In the genomic region with DNA sequence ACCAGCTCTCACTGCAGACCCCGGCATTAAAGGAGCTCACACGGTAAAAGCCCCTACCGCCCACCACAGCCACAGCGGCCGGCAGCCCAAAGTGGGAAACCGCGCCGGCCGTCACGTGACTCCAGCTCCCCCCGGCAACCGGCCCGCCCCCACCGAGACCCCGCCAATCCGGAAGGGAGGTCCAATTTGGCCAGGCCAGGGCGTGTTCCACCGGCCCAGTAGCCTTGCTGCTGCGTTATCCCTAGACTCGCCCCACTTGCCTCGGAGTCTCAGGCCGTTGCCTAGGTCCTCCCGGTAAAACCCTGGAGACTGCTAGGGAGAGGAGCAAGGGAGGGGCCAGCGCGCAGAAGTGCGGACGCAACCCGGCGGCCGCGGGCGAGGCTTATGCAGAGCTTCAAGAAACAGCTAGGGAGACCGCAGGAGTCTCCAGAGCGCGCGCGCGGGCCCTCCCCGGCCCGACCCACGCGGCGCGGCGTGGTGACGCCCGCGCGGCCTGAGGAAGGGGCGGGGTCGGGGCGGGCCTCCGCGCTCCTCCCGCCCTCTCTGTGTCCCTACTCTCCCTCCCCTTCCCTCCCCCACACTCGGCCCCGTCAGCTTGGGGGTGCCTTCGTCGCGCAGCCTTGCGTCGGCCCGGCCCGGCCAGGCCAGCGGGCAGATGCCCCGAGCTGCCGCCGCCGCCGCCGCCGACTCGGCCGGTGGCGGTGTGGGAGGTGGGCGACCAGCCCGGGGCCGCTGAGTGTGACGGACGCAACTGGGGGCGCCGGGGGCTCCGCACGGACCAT, we compare ENCODE assay signal across 8 cellular contexts. TPM values are rescaled to one million over a fixed set of nuclear protein-coding genes. Genes with fewer than 3 reads are reported as not detected.
DNase-seq lines count a peak whose midpoint lies in the region; ATAC-seq and TF ChIP-seq lines count a peak whose summit lies in the region.

A gene with protein sequence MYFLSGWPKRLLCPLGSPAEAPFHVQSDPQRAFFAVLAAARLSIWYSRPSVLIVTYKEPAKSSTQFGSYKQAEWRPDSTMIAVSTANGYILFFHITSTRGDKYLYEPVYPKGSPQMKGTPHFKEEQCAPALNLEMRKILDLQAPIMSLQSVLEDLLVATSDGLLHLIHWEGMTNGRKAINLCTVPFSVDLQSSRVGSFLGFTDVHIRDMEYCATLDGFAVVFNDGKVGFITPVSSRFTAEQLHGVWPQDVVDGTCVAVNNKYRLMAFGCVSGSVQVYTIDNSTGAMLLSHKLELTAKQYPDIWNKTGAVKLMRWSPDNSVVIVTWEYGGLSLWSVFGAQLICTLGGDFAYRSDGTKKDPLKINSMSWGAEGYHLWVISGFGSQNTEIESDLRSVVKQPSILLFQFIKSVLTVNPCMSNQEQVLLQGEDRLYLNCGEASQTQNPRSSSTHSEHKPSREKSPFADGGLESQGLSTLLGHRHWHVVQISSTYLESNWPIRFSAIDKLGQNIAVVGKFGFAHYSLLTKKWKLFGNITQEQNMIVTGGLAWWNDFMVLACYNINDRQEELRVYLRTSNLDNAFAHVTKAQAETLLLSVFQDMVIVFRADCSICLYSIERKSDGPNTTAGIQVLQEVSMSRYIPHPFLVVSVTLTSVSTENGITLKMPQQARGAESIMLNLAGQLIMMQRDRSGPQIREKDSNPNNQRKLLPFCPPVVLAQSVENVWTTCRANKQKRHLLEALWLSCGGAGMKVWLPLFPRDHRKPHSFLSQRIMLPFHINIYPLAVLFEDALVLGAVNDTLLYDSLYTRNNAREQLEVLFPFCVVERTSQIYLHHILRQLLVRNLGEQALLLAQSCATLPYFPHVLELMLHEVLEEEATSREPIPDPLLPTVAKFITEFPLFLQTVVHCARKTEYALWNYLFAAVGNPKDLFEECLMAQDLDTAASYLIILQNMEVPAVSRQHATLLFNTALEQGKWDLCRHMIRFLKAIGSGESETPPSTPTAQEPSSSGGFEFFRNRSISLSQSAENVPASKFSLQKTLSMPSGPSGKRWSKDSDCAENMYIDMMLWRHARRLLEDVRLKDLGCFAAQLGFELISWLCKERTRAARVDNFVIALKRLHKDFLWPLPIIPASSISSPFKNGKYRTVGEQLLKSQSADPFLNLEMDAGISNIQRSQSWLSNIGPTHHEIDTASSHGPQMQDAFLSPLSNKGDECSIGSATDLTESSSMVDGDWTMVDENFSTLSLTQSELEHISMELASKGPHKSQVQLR (N-terminal part only) (plus strand): TSS at position 578 of the 782 bp plus-strand sequence. CDS start 203 bp downstream, at position 781.

- peak; percentile 86 for TF ChIP-seq POLR2A in Raji (IDR thresholded peaks at IDR 0.05; ENCODE audit: insufficient read depth, low read depth, low read length)

- H3K4me3 ChIP-seq in LNCaP clone FGC (ENCODE audit: low read depth, low read length) (peak within 1 kb of the TSS; percentile 91), fibroblast of the aortic adventitia (ENCODE audit: low read depth, low read length) (peak within 1 kb of the TSS; percentile 80)

- peaks cover 9% of the 10 kb centered on the region for H3K36me3 Mint-ChIP-seq in nephron (ENCODE audit: low read depth)

- peak within 1 kb of the TSS; percentile 97 to 100 (median 98) for H3K4me3 Mint-ChIP-seq in nephron

- DNase-seq in ELF-1 (ENCODE audit: low read depth, low spot score) (peak; percentile 91), GOT3 (lab: John Stamatoyannopoulos, UW) (peak; percentile 56), LNCaP clone FGC (ENCODE audit: low read depth) (peak; percentile 73), fibroblast of the aortic adventitia (ENCODE audit: low read depth) (peak; percentile 89)
- peak; percentile 95 for DNase-seq in activated effector memory CD4-positive, alpha-beta T cell treated with anti-CD3 and anti-CD28 coated beads, Interleukin-2, amount 50 U/mL, for 16 hours
- DNase-seq in stimulated activated naive CD8-positive, alpha-beta T cell treated with anti-CD3 and anti-CD28 coated beads, Interleukin-15, Interleukin-2, amounts not matched to agents 100 U/mL and 50 U/mL, for 24 hours = peak; percentile 91

- H3K27ac Mint-ChIP-seq in nephron = peak within 1 kb of the TSS; percentile 96 to 98 (median 98)

- H3K9me3 Mint-ChIP-seq in nephron = peaks cover under 1% of the 10 kb centered on the region

- no peaks in the 10 kb centered on the region for H3K27me3 Mint-ChIP-seq in nephron (ENCODE audit: low read depth)

- ATAC-seq in stimulated activated naive CD8-positive, alpha-beta T cell treated with anti-CD3 and anti-CD28 coated beads, Interleukin-15, Interleukin-2, amounts not matched to agents 100 U/mL and 50 U/mL, for 24 hours = peak; percentile 84

- H3K4me1 Mint-ChIP-seq in nephron = peaks cover 32% of the 10 kb centered on the region

- TF ChIP-seq CTCF in LNCaP clone FGC (IDR thresholded peaks at IDR 0.05; ENCODE audit: control insufficient read depth, extremely low read depth, insufficient read depth) (no peak), fibroblast of the aortic adventitia (IDR thresholded peaks at IDR 0.05; ENCODE audit: insufficient read depth, low read length) (no peak), nephron (IDR thresholded peaks at IDR 0.05; ENCODE audit: unreplicated experiment in 3 of 3) (no peak)

RNA-seq across cellular contexts. Expression of the gene that starts here (rescaled TPM):
- total RNA-seq in fibroblast of the aortic adventitia (ENCODE audit: low replicate concordance) = 28.8 and 37.8 TPM in 2 replicates

Comparison
In these comparisons a context has a peak if more than half of its experiments do, and no peak if none do; other contexts are left out.
1. Peak in every context shown above with its lines: DNase-seq, ATAC-seq and H3K4me3 ChIP-seq.